ENCODE assay signal across 1 cellular context in the genomic region with DNA sequence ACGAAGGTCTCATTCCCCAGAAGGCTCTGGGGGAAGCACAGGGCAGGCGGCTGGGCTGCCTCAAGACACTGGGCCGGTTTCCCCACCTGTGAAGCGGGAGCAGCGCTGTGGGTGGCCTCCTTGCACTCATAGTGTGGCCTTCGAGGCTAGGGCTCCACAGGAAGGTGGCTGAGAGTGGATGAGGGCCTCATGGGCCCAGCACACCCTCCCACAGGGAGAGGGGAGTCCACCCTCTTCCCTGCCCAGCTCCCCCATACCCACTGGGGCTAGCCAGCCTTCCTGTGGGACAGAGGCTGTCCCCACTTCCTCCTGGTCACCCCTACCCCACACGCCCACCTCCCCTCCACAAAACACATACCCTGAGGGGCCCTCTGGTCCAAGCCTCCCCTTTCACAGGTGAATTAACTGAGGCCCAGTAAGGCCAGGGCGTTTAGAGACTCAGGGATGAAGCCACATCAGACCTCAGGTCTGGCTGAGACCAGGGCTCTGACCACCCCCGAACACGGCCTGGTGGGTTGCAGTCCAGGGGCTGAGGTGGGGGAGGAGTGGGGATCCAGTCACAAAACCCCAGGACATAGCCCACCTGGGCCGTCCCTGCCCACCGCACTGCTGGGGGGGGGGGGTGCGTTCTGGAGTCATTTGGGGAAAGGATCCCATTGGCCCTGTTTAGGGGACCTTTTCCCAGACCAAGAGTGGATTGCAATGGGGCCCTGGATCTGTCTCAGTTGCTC.
TF ChIP-seq lines count a peak whose summit lies in the region.

No MANE protein-coding gene starts in this region.

TF ChIP-seq in liver, 16 proteins besides CTCF, POLR2A, EP300 and RAD21 (continued from another document):
- TF ChIP-seq, protein P1, sequence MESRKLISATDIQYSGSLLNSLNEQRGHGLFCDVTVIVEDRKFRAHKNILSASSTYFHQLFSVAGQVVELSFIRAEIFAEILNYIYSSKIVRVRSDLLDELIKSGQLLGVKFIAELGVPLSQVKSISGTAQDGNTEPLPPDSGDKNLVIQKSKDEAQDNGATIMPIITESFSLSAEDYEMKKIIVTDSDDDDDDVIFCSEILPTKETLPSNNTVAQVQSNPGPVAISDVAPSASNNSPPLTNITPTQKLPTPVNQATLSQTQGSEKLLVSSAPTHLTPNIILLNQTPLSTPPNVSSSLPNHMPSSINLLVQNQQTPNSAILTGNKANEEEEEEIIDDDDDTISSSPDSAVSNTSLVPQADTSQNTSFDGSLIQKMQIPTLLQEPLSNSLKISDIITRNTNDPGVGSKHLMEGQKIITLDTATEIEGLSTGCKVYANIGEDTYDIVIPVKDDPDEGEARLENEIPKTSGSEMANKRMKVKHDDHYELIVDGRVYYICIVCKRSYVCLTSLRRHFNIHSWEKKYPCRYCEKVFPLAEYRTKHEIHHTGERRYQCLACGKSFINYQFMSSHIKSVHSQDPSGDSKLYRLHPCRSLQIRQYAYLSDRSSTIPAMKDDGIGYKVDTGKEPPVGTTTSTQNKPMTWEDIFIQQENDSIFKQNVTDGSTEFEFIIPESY (IDR thresholded peaks at IDR 0.05), result no peak
- TF ChIP-seq EGR1 (IDR thresholded peaks at IDR 0.05; ENCODE audit: low read depth in 2 of 2), result no peak
- TF ChIP-seq RXRA (IDR thresholded peaks at IDR 0.05), result no peak
- no peak for TF ChIP-seq ATF3 (IDR thresholded peaks at IDR 0.05)
- TF ChIP-seq TAF1 (conservative IDR thresholded peaks at IDR 0.05), result no peak
- no peak for TF ChIP-seq JUND (IDR thresholded peaks at IDR 0.05)
- TF ChIP-seq HNF4A (conservative IDR thresholded peaks at IDR 0.05), result no peak
- TF ChIP-seq, protein P2, sequence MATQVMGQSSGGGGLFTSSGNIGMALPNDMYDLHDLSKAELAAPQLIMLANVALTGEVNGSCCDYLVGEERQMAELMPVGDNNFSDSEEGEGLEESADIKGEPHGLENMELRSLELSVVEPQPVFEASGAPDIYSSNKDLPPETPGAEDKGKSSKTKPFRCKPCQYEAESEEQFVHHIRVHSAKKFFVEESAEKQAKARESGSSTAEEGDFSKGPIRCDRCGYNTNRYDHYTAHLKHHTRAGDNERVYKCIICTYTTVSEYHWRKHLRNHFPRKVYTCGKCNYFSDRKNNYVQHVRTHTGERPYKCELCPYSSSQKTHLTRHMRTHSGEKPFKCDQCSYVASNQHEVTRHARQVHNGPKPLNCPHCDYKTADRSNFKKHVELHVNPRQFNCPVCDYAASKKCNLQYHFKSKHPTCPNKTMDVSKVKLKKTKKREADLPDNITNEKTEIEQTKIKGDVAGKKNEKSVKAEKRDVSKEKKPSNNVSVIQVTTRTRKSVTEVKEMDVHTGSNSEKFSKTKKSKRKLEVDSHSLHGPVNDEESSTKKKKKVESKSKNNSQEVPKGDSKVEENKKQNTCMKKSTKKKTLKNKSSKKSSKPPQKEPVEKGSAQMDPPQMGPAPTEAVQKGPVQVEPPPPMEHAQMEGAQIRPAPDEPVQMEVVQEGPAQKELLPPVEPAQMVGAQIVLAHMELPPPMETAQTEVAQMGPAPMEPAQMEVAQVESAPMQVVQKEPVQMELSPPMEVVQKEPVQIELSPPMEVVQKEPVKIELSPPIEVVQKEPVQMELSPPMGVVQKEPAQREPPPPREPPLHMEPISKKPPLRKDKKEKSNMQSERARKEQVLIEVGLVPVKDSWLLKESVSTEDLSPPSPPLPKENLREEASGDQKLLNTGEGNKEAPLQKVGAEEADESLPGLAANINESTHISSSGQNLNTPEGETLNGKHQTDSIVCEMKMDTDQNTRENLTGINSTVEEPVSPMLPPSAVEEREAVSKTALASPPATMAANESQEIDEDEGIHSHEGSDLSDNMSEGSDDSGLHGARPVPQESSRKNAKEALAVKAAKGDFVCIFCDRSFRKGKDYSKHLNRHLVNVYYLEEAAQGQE (IDR thresholded peaks at IDR 0.05), result no peak
- TF ChIP-seq FOXA2 (IDR thresholded peaks at IDR 0.05), result no peak
- no peak for TF ChIP-seq HNF4G (IDR thresholded peaks at IDR 0.05)
- no peak for TF ChIP-seq FOXA1 (IDR thresholded peaks at IDR 0.05)
- TF ChIP-seq YY1 (IDR thresholded peaks at IDR 0.05), result no peak
- TF ChIP-seq SP1 (IDR thresholded peaks at IDR 0.05), result no peak
